Comparison of ENCODE assay signal across 24 cellular contexts in genomic region chr17:4642286-4642685, GRCh38. TPM values are rescaled to one million over a fixed set of nuclear protein-coding genes. Genes with fewer than 3 reads are reported as not detected.
"Had no signal": no experiment of that assay in that cellular context is flagged by ENCODE, and none has a peak within 500 bp of the region (broad histone marks: within the 10 kb centered on the region; RNA-seq: fewer than 3 reads in every experiment).

No MANE protein-coding gene starts in this region.

- DNase-seq: activated CD4-positive, alpha-beta T cell treated with anti-CD3 and anti-CD28 coated beads for 1 hour; activated CD4-positive, alpha-beta T cell treated with anti-CD3 and anti-CD28 coated beads, Interleukin-2, amount 50 U/mL, for 1 hour; activated CD8-positive, alpha-beta memory T cell treated with anti-CD3 and anti-CD28 coated beads, Interleukin-2, amount 50 U/mL, for 4 hours; activated T-cell treated with anti-CD3 and anti-CD28 coated beads, Interleukin-2, amount 50 U/mL, for 24 hours; aorta; brain microvascular endothelial cell; caudate nucleus; dermis blood vessel endothelial cell; effector CD8-positive, alpha-beta T cell; erythroblast; foreskin fibroblast; stimulated activated CD4-positive, alpha-beta T cell treated with anti-CD3 and anti-CD28 coated beads, Interleukin-4, amount 100 ng/mL, for 24 hours; stimulated activated naive CD4-positive, alpha-beta T cell treated with Interleukin-2 at 50 U/mL for 16 hours; T-helper 1 cell; upper lobe of left lung; WERI-Rb-1 had no signal

- H3K9me3 Mint-ChIP-seq: activated naive CD4-positive, alpha-beta T cell treated with anti-CD3 and anti-CD28 coated beads, Interleukin-2, amount 50 U/mL, for 72 hours; activated T-cell treated with anti-CD3 and anti-CD28 coated beads, Interleukin-2, amount 50 U/mL, for 24 hours; activated T-helper 17 cell treated with anti-CD3 and anti-CD28 coated beads, Interleukin-2, amount 50 U/mL, for 72 hours; neural crest cell had no signal

- H3K4me3 Mint-ChIP-seq: activated T-cell treated with anti-CD3 and anti-CD28 coated beads, Interleukin-2, amount 50 U/mL, for 24 hours; activated T-helper 17 cell treated with anti-CD3 and anti-CD28 coated beads, Interleukin-2, amount 50 U/mL, for 72 hours; neural crest cell had no signal

- H3K27ac Mint-ChIP-seq: activated naive CD4-positive, alpha-beta T cell treated with anti-CD3 and anti-CD28 coated beads, Interleukin-2, amount 50 U/mL, for 72 hours; activated T-cell treated with anti-CD3 and anti-CD28 coated beads, Interleukin-2, amount 50 U/mL, for 24 hours; activated T-helper 17 cell treated with anti-CD3 and anti-CD28 coated beads, Interleukin-2, amount 50 U/mL, for 72 hours had no signal

- ATAC-seq: activated naive CD4-positive, alpha-beta T cell treated with anti-CD3 and anti-CD28 coated beads, Interleukin-2, amount 50 U/mL, for 72 hours; activated T-helper 17 cell treated with anti-CD3 and anti-CD28 coated beads, Interleukin-2, amount 50 U/mL, for 72 hours had no signal

RNA-seq across cellular contexts. Expression of gene ALOX15, which starts 0.8 kb away (rescaled TPM):
- total RNA-seq: aorta, dermis blood vessel endothelial cell, fibroblast of lung, glomerular endothelial cell, osteocyte, thoracic aorta had no signal

RNA-seq across cellular contexts. Expression of gene SMTNL2, which starts 58.0 kb away (rescaled TPM):
- total RNA-seq: activated naive CD4-positive, alpha-beta T cell treated with anti-CD3 and anti-CD28 coated beads, Interleukin-2, amount 50 U/mL, for 72 hours; activated T-helper 17 cell treated with anti-CD3 and anti-CD28 coated beads, Interleukin-2, amount 50 U/mL, for 72 hours; glomerular endothelial cell; liver had no signal
